9 cellular contexts compared by ENCODE assay signal in genomic region chr1:154799188-154799587, GRCh38.
"Had no signal": no experiment of that assay in that cellular context is flagged by ENCODE, and none has a peak within 500 bp of the region (broad histone marks: within the 10 kb centered on the region; RNA-seq: fewer than 3 reads in every experiment).

No MANE protein-coding gene starts in this region.

- DNase-seq: GOT3, H7, H9, HCEC 1CT, HFFc6 had no signal

- ATAC-seq: GM23338, HCT116 had no signal

- H3K9me3 ChIP-seq: HAP-1 had no signal

- H3K27ac ChIP-seq: GM23248 had no signal

- H3K4me1 ChIP-seq: HAP-1 had no signal

- H3K4me3 ChIP-seq: GM23248, GM23338, HAP-1 had no signal
